Comparison of ENCODE assay signal across 15 cellular contexts in the genomic region with DNA sequence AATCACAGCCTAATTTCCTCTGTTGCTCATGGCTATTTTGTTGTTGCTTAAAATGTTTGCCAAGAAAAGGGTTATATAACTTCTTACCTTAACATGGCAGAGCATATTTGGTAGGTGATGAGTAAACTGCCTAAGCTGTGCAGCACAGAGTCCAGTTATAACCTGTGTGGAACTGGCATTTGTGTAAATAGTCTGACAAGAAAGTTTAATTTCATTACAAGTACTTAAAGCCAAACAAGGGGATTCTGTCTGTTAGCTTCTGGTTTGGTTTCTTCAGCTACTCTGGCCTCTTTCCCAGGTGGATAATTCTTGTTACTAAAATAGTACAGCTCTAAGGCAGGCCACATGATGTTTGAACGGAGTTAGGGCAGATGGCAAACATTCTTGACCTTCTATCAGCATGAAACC.
DNase-seq lines count a peak whose midpoint lies in the region; ATAC-seq and TF ChIP-seq lines count a peak whose summit lies in the region.
"Had no signal": no experiment of that assay in that cellular context is flagged by ENCODE, and none has a peak within 500 bp of the region (broad histone marks: within the 10 kb centered on the region; RNA-seq: fewer than 3 reads in every experiment).

No MANE protein-coding gene starts in this region.

- peaks cover 21% of the 10 kb centered on the region for H3K27me3 Mint-ChIP-seq in activated CD8-positive, alpha-beta T cell treated with anti-CD3 and anti-CD28 coated beads, Interleukin-2, amount 10 ng/mL, durations not matched to agents 7 days and 5 days (ENCODE audit: low read depth)

- H3K4me3 ChIP-seq in MG63 (no peak overlapping the region), coronary artery (no peak overlapping the region), left lung (no peak overlapping the region), transverse colon (no peak overlapping the region)
- H3K4me3 ChIP-seq: SJCRH30 had no signal

- H3K36me3 ChIP-seq in MG63 (no peaks in the 10 kb centered on the region), left lung (no peaks in the 10 kb centered on the region), transverse colon (no peaks in the 10 kb centered on the region)
- H3K36me3 ChIP-seq: neutrophil, SJCRH30 had no signal

- CTCF ChIA-PET in activated CD8-positive, alpha-beta T cell treated with anti-CD3 and anti-CD28 coated beads, Interleukin-2, amount 10 ng/mL, durations not matched to agents 7 days and 5 days (lab: Charles Lee) = no interaction called here

- POLR2A ChIA-PET in activated CD8-positive, alpha-beta T cell treated with anti-CD3 and anti-CD28 coated beads, Interleukin-2, amount 10 ng/mL, durations not matched to agents 7 days and 5 days (lab: Charles Lee) = no interaction called here

- no peak for TF ChIP-seq EP300 in transverse colon (IDR thresholded peaks at IDR 0.05; ENCODE audit: low read depth)

- H3K4me3 Mint-ChIP-seq in activated CD8-positive, alpha-beta T cell treated with anti-CD3 and anti-CD28 coated beads, Interleukin-2, amount 10 ng/mL, durations not matched to agents 7 days and 5 days = no peak overlapping the region
- H3K4me3 Mint-ChIP-seq: activated B cell treated with CpG ODN at 0.5 μM for 24 hours had no signal

- no peak overlapping the region for H3K27ac Mint-ChIP-seq in activated CD8-positive, alpha-beta T cell treated with anti-CD3 and anti-CD28 coated beads, Interleukin-2, amount 10 ng/mL, durations not matched to agents 7 days and 5 days
- H3K27ac Mint-ChIP-seq: activated B cell treated with CpG ODN at 0.5 μM for 24 hours had no signal

- no peaks in the 10 kb centered on the region for H3K9me3 ChIP-seq in MG63
- H3K9me3 ChIP-seq in left lung = no peaks in the 10 kb centered on the region
- no peaks in the 10 kb centered on the region for H3K9me3 ChIP-seq in transverse colon
- H3K9me3 ChIP-seq: neutrophil, SJCRH30 had no signal

- H3K27me3 ChIP-seq in MG63 (no peaks in the 10 kb centered on the region), left lung (no peaks in the 10 kb centered on the region), transverse colon (no peaks in the 10 kb centered on the region)
- H3K27me3 ChIP-seq: neutrophil, SJCRH30 had no signal

- no peaks in the 10 kb centered on the region for H3K36me3 Mint-ChIP-seq in activated CD8-positive, alpha-beta T cell treated with anti-CD3 and anti-CD28 coated beads, Interleukin-2, amount 10 ng/mL, durations not matched to agents 7 days and 5 days (ENCODE audit: low read depth)

- H3K9me3 Mint-ChIP-seq in activated CD8-positive, alpha-beta T cell treated with anti-CD3 and anti-CD28 coated beads, Interleukin-2, amount 10 ng/mL, durations not matched to agents 7 days and 5 days (ENCODE audit: insufficient read depth) = no peaks in the 10 kb centered on the region
- H3K9me3 Mint-ChIP-seq: activated B cell treated with CpG ODN at 0.5 μM for 24 hours had no signal

- DNase-seq in MG63 (peak; percentile 38), coronary artery (ENCODE audit: low spot score) (no peak), left lung (no peak), transverse colon (no peak), DMS153 treated with DMSO at 0.1 percent for 48 hours (lab: John Stamatoyannopoulos, UW; ENCODE audit: unreplicated experiment) (no peak), NCI-H345 (lab: John Stamatoyannopoulos, UW) (no peak)
- no peak for DNase-seq in activated CD8-positive, alpha-beta T cell treated with anti-CD3 and anti-CD28 coated beads, Interleukin-2, amount 10 ng/mL, durations not matched to agents 7 days and 5 days
- DNase-seq: activated B cell treated with CpG ODN at 0.5 μM for 24 hours; DMS153; kidney glomerular epithelial cell; MM.1S; stimulated activated CD4-positive, alpha-beta T cell treated with anti-CD3 and anti-CD28 coated beads, Interleukin-4, amount 100 ng/mL, for 1 hour; stimulated activated naive CD8-positive, alpha-beta T cell treated with anti-CD3 and anti-CD28 coated beads, Interleukin-15, Interleukin-2, amounts not matched to agents 100 U/mL and 50 U/mL, for 24 hours had no signal

- TF ChIP-seq POLR2A in transverse colon (IDR thresholded peaks at IDR 0.05) = no peak

- TF ChIP-seq CTCF in coronary artery (IDR thresholded peaks at IDR 0.05) (no peak), left lung (IDR thresholded peaks at IDR 0.05) (no peak), transverse colon (IDR thresholded peaks at IDR 0.05) (no peak)

- H3K4me1 Mint-ChIP-seq in activated CD8-positive, alpha-beta T cell treated with anti-CD3 and anti-CD28 coated beads, Interleukin-2, amount 10 ng/mL, durations not matched to agents 7 days and 5 days (ENCODE audit: low read depth) = no peaks in the 10 kb centered on the region
- H3K4me1 Mint-ChIP-seq: activated B cell treated with CpG ODN at 0.5 μM for 24 hours had no signal

- in situ Hi-C loops in transverse colon (cut with MboI; ENCODE audit: low pct_ligation_motif_present in 1 of 4, low pct_unique_long_range_greater_than_20kb in 1 of 4, low sequenced_read_pairs in 3 of 4) = no loop called here

- WGBS in transverse colon (ENCODE audit: low coverage in 1 of 2), 2 donors = 43% methylated on average over 1 of the region's 1 CpG; no CpG with 5 or more reads in 1 of the 2 donors

- intact Hi-C loops in left lung (cut with DNase I) = no loop called here
- intact Hi-C loops in transverse colon (cut with DNase I; ENCODE audit: low total_unique reads) = no loop called here

- H3K4me1 ChIP-seq in left lung (peaks cover 3 to 4% of the 10 kb centered on the region in 2 donors), transverse colon (peaks cover 0 to 6% (median 0%) of the 10 kb centered on the region in 4 donors)

- peak; percentile 94 for ATAC-seq in left lung
- no peak for ATAC-seq in activated CD8-positive, alpha-beta T cell treated with anti-CD3 and anti-CD28 coated beads, Interleukin-2, amount 10 ng/mL, durations not matched to agents 7 days and 5 days
- ATAC-seq: stimulated activated naive CD8-positive, alpha-beta T cell treated with anti-CD3 and anti-CD28 coated beads, Interleukin-15, Interleukin-2, amounts not matched to agents 100 U/mL and 50 U/mL, for 24 hours had no signal

- peak overlapping the region; percentile 34 to 56 for H3K27ac ChIP-seq in coronary artery
- H3K27ac ChIP-seq in left lung = no peak overlapping the region
- peak overlapping the region in 3 of 4 donors; percentile 3 to 34 (median 20) for H3K27ac ChIP-seq in transverse colon
- H3K27ac ChIP-seq: neutrophil, SJCRH30 had no signal

Comparison
In these comparisons a context has a peak if more than half of its experiments do, and no peak if none do; other contexts are left out.
1. H3K27ac ChIP-seq: peak in coronary artery (2 of 2) and transverse colon (3 of 4); none in left lung (0 of 2).